Comparison of ENCODE assay signal across 1 cellular context in the genomic region with DNA sequence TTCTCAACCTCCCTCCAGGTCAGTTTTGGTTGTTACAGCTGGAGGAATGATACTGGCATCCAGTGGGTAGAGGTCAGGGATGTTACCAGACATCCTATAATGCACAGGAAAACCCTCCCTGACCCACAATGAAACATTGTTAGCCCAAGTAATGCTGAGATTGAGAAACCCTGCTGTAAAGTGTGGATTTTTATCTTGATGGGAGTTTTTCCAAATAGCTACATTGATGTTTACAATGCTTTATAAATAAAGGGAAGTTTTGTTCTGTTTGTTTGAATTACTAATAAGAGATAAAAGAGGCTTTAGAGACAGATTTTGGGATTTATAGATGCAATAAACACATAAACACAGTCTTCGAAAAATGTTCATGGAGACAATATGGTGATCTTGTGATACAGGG.
TF ChIP-seq lines count a peak whose summit lies in the region.

No MANE protein-coding gene starts in this region.

TF ChIP-seq in HepG2, 621 proteins besides CTCF, POLR2A, EP300 and RAD21 (continues in another document):
- TF ChIP-seq, protein P1, sequence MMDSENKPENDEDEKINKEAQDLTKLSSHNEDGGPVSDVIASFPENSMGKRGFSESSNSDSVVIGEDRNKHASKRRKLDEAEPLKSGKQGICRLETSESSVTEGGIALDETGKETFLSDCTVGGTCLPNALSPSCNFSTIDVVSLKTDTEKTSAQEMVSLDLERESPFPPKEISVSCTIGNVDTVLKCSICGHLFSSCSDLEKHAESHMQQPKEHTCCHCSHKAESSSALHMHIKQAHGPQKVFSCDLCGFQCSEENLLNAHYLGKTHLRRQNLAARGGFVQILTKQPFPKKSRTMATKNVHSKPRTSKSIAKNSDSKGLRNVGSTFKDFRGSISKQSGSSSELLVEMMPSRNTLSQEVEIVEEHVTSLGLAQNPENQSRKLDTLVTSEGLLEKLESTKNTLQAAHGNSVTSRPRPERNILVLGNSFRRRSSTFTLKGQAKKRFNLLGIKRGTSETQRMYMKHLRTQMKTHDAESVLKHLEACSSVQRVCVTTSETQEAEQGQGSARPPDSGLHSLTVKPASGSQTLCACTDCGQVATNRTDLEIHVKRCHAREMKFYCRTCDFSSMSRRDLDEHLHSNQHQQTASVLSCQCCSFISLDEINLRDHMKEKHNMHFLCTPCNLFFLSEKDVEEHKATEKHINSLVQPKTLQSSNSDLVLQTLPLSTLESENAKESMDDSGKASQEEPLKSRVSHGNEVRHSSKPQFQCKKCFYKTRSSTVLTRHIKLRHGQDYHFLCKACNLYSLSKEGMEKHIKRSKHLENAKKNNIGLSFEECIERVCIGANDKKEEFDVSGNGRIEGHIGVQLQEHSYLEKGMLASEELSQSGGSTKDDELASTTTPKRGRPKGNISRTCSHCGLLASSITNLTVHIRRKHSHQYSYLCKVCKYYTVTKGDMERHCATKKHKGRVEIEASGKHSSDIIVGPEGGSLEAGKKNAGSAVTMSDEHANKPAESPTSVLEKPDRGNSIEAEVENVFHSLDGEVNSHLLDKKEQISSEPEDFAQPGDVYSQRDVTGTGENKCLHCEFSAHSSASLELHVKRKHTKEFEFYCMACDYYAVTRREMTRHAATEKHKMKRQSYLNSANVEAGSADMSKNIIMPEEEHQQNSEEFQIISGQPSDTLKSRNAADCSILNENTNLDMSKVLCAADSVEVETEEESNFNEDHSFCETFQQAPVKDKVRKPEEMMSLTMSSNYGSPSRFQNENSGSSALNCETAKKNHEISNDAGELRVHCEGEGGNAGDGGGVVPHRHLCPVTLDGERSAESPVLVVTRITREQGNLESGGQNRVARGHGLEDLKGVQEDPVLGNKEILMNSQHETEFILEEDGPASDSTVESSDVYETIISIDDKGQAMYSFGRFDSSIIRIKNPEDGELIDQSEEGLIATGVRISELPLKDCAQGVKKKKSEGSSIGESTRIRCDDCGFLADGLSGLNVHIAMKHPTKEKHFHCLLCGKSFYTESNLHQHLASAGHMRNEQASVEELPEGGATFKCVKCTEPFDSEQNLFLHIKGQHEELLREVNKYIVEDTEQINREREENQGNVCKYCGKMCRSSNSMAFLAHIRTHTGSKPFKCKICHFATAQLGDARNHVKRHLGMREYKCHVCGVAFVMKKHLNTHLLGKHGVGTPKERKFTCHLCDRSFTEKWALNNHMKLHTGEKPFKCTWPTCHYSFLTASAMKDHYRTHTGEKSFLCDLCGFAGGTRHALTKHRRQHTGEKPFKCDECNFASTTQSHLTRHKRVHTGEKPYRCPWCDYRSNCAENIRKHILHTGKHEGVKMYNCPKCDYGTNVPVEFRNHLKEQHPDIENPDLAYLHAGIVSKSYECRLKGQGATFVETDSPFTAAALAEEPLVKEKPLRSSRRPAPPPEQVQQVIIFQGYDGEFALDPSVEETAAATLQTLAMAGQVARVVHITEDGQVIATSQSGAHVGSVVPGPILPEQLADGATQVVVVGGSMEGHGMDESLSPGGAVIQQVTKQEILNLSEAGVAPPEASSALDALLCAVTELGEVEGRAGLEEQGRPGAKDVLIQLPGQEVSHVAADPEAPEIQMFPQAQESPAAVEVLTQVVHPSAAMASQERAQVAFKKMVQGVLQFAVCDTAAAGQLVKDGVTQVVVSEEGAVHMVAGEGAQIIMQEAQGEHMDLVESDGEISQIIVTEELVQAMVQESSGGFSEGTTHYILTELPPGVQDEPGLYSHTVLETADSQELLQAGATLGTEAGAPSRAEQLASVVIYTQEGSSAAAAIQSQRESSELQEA (CRISPR knock-in tag; IDR thresholded peaks at IDR 0.05; ENCODE audit: not compliant biosample characterization) = no peak
- TF ChIP-seq LCORL (IDR thresholded peaks at IDR 0.05) = no peak
- TF ChIP-seq LCORL (CRISPR knock-in tag; IDR thresholded peaks at IDR 0.05) = no peak
- no peak for TF ChIP-seq ZNF232 (CRISPR knock-in tag; IDR thresholded peaks at IDR 0.05; ENCODE audit: borderline replicate concordance)
- TF ChIP-seq SOX13 (IDR thresholded peaks at IDR 0.05) = no peak
- peak in 1 of 2 experiments; percentile 38; a peak in 1 of 4 replicates for TF ChIP-seq SOX13 (CRISPR knock-in tag; conservative IDR thresholded peaks at IDR 0.05 in 1 of 2, IDR thresholded peaks at IDR 0.05 in 1 of 2)
- TF ChIP-seq, protein P2, sequence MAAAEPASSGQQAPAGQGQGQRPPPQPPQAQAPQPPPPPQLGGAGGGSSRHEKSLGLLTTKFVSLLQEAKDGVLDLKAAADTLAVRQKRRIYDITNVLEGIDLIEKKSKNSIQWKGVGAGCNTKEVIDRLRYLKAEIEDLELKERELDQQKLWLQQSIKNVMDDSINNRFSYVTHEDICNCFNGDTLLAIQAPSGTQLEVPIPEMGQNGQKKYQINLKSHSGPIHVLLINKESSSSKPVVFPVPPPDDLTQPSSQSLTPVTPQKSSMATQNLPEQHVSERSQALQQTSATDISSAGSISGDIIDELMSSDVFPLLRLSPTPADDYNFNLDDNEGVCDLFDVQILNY (CRISPR knock-in tag; conservative IDR thresholded peaks at IDR 0.05) = no peak
- TF ChIP-seq ZNF879 (CRISPR knock-in tag; IDR thresholded peaks at IDR 0.05) = no peak
- TF ChIP-seq, protein P3, sequence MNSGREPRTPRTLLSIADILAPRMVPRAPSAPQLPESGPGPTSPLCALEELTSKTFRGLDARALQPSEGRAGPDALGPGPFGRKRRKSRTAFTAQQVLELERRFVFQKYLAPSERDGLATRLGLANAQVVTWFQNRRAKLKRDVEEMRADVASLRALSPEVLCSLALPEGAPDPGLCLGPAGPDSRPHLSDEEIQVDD (CRISPR knock-in tag; IDR thresholded peaks at IDR 0.05; ENCODE audit: borderline replicate concordance) = no peak
- 0 out of 2 replicates have a peak, but pooled peaks have one; percentile 14 for TF ChIP-seq GATAD2A (CRISPR knock-in tag; IDR thresholded peaks at IDR 0.05)
- TF ChIP-seq, protein P4, sequence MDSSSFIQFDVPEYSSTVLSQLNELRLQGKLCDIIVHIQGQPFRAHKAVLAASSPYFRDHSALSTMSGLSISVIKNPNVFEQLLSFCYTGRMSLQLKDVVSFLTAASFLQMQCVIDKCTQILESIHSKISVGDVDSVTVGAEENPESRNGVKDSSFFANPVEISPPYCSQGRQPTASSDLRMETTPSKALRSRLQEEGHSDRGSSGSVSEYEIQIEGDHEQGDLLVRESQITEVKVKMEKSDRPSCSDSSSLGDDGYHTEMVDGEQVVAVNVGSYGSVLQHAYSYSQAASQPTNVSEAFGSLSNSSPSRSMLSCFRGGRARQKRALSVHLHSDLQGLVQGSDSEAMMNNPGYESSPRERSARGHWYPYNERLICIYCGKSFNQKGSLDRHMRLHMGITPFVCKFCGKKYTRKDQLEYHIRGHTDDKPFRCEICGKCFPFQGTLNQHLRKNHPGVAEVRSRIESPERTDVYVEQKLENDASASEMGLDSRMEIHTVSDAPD (CRISPR knock-in tag; IDR thresholded peaks at IDR 0.05) = no peak
- TF ChIP-seq, protein P5, sequence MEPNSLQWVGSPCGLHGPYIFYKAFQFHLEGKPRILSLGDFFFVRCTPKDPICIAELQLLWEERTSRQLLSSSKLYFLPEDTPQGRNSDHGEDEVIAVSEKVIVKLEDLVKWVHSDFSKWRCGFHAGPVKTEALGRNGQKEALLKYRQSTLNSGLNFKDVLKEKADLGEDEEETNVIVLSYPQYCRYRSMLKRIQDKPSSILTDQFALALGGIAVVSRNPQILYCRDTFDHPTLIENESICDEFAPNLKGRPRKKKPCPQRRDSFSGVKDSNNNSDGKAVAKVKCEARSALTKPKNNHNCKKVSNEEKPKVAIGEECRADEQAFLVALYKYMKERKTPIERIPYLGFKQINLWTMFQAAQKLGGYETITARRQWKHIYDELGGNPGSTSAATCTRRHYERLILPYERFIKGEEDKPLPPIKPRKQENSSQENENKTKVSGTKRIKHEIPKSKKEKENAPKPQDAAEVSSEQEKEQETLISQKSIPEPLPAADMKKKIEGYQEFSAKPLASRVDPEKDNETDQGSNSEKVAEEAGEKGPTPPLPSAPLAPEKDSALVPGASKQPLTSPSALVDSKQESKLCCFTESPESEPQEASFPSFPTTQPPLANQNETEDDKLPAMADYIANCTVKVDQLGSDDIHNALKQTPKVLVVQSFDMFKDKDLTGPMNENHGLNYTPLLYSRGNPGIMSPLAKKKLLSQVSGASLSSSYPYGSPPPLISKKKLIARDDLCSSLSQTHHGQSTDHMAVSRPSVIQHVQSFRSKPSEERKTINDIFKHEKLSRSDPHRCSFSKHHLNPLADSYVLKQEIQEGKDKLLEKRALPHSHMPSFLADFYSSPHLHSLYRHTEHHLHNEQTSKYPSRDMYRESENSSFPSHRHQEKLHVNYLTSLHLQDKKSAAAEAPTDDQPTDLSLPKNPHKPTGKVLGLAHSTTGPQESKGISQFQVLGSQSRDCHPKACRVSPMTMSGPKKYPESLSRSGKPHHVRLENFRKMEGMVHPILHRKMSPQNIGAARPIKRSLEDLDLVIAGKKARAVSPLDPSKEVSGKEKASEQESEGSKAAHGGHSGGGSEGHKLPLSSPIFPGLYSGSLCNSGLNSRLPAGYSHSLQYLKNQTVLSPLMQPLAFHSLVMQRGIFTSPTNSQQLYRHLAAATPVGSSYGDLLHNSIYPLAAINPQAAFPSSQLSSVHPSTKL (CRISPR knock-in tag; IDR thresholded peaks at IDR 0.05) = peak; percentile 11; the same call in 1 of the 2 replicates
- TF ChIP-seq, protein P6, sequence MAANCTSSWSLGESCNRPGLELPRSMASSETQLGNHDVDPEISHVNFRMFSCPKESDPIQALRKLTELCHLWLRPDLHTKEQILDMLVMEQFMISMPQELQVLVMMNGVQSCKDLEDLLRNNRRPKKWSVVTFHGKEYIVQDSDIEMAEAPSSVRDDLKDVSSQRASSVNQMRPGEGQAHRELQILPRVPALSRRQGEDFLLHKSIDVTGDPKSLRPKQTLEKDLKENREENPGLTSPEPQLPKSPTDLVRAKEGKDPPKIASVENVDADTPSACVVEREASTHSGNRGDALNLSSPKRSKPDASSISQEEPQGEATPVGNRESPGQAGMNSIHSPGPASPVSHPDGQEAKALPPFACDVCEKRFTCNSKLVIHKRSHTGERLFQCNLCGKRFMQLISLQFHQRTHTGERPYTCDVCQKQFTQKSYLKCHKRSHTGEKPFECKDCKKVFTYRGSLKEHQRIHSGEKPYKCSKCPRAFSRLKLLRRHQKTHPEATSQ (CRISPR knock-in tag; IDR thresholded peaks at IDR 0.05; ENCODE audit: borderline replicate concordance) = no peak
- no peak for TF ChIP-seq ZFP82 (CRISPR knock-in tag; IDR thresholded peaks at IDR 0.05; ENCODE audit: borderline replicate concordance)
- TF ChIP-seq TSC22D2 (CRISPR knock-in tag; IDR thresholded peaks at IDR 0.05; ENCODE audit: borderline replicate concordance) = no peak
- TF ChIP-seq FOXK1 (CRISPR knock-in tag; IDR thresholded peaks at IDR 0.05; ENCODE audit: borderline replicate concordance, low read depth) = no peak
- TF ChIP-seq SMAD9 (CRISPR knock-in tag; IDR thresholded peaks at IDR 0.05) = no peak
- no peak for TF ChIP-seq TBX3 (IDR thresholded peaks at IDR 0.05; ENCODE audit: borderline replicate concordance)
- no peak for TF ChIP-seq SRSF1 (optimal IDR thresholded peaks at IDR 0.05; ENCODE audit: low read depth, low read length)
- TF ChIP-seq, protein P7, sequence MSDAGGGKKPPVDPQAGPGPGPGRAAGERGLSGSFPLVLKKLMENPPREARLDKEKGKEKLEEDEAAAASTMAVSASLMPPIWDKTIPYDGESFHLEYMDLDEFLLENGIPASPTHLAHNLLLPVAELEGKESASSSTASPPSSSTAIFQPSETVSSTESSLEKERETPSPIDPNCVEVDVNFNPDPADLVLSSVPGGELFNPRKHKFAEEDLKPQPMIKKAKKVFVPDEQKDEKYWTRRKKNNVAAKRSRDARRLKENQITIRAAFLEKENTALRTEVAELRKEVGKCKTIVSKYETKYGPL (CRISPR knock-in tag; IDR thresholded peaks at IDR 0.05) = no peak
- TF ChIP-seq SSRP1 (CRISPR knock-in tag; IDR thresholded peaks at IDR 0.05) = no peak
- no peak for TF ChIP-seq HDAC1 (CRISPR knock-in tag; IDR thresholded peaks at IDR 0.05)
- peak; percentile 49; the same call in 1 of the 2 replicates for TF ChIP-seq HMG20A (CRISPR knock-in tag; IDR thresholded peaks at IDR 0.05; ENCODE audit: borderline replicate concordance)
- no peak for TF ChIP-seq CHD4 (IDR thresholded peaks at IDR 0.05; ENCODE audit: borderline replicate concordance, low read length)
- no peak for TF ChIP-seq PRPF4 (IDR thresholded peaks at IDR 0.05; ENCODE audit: low read depth, low read length, poor library complexity, severe bottlenecking)
- TF ChIP-seq MED1 (CRISPR knock-in tag; IDR thresholded peaks at IDR 0.05) = no peak
- TF ChIP-seq, protein P8, sequence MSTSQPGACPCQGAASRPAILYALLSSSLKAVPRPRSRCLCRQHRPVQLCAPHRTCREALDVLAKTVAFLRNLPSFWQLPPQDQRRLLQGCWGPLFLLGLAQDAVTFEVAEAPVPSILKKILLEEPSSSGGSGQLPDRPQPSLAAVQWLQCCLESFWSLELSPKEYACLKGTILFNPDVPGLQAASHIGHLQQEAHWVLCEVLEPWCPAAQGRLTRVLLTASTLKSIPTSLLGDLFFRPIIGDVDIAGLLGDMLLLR (CRISPR knock-in tag; IDR thresholded peaks at IDR 0.05) = no peak
- TF ChIP-seq, protein P9, sequence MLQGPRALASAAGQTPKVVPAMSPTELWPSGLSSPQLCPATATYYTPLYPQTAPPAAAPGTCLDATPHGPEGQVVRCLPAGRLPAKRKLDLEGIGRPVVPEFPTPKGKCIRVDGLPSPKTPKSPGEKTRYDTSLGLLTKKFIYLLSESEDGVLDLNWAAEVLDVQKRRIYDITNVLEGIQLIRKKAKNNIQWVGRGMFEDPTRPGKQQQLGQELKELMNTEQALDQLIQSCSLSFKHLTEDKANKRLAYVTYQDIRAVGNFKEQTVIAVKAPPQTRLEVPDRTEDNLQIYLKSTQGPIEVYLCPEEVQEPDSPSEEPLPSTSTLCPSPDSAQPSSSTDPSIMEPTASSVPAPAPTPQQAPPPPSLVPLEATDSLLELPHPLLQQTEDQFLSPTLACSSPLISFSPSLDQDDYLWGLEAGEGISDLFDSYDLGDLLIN (CRISPR knock-in tag; IDR thresholded peaks at IDR 0.05; ENCODE audit: borderline replicate concordance) = no peak
- TF ChIP-seq, protein P10, sequence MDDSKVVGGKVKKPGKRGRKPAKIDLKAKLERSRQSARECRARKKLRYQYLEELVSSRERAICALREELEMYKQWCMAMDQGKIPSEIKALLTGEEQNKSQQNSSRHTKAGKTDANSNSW (CRISPR knock-in tag; IDR thresholded peaks at IDR 0.05; ENCODE audit: borderline replicate concordance) = no peak
- TF ChIP-seq, protein P11, sequence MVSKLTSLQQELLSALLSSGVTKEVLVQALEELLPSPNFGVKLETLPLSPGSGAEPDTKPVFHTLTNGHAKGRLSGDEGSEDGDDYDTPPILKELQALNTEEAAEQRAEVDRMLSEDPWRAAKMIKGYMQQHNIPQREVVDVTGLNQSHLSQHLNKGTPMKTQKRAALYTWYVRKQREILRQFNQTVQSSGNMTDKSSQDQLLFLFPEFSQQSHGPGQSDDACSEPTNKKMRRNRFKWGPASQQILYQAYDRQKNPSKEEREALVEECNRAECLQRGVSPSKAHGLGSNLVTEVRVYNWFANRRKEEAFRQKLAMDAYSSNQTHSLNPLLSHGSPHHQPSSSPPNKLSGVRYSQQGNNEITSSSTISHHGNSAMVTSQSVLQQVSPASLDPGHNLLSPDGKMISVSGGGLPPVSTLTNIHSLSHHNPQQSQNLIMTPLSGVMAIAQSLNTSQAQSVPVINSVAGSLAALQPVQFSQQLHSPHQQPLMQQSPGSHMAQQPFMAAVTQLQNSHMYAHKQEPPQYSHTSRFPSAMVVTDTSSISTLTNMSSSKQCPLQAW (CRISPR knock-in tag; IDR thresholded peaks at IDR 0.05) = no peak
- no peak for TF ChIP-seq JUN (CRISPR knock-in tag; IDR thresholded peaks at IDR 0.05)
- no peak for TF ChIP-seq HNF4G (IDR thresholded peaks at IDR 0.05; ENCODE audit: borderline replicate concordance, low read depth, low read length)
- TF ChIP-seq HNF4G (CRISPR knock-in tag; IDR thresholded peaks at IDR 0.05; ENCODE audit: borderline replicate concordance, low read depth) = no peak
- TF ChIP-seq ZNF670 (CRISPR knock-in tag; IDR thresholded peaks at IDR 0.05; ENCODE audit: borderline replicate concordance) = no peak
